Comparison of ENCODE assay signal across 8 cellular contexts in the genomic region with DNA sequence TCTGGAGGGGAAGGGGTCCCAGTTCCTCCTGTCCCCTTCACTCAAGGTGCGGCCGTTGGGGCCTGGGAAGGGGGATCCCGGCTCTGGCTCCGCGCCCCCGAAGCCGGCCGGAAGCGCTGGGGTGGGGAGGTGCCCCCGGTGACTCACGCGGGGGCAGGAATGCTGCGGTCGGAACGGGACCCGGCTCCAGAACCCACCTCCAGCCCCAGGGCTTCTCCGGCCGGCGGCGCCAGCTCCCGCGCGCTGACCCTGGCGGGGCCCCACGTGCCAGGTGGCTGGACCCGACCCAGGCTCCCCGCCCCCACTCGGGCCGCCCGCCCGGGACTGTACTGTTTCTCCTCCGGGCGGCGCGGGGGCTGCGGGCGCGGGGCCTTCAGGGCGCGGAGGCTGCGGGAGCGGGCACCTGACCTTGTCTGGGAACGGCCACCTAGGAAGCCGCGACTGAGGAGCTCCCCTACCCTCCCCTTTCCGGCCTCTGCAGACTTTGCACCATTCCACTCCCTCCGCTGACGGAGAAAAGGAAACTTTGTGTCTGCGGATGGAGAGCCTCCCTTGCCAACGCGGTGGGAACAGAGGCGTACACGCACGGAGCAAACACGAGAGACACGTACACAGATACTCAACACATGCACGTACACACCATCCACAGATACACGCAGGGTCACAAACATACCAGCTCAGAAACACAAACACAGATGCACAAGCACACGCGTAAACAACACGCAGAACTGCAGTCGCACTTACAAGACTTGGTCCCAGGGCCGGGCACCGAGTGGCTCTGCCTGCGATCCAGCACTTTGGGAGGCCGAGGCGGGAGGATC. TPM values are rescaled to one million over a fixed set of nuclear protein-coding genes. Genes with fewer than 3 reads are reported as not detected.
DNase-seq lines count a peak whose midpoint lies in the region; ATAC-seq, FAIRE-seq and TF ChIP-seq lines count a peak whose summit lies in the region.

No MANE protein-coding gene starts in this region.

- no peaks in the 10 kb centered on the region; the same call in 1 of the 2 replicates for H3K79me2 ChIP-seq in H9 (ENCODE audit: insufficient read depth, low read length)

- H3T11ph ChIP-seq in H9 (ENCODE audit: low read length) = no peak overlapping the region

- H3K4me2 ChIP-seq in H9 (ENCODE audit: insufficient read depth, insufficient read length, low read length) = peak overlapping the region; percentile 56

- H4K20me1 ChIP-seq in H9 (ENCODE audit: control insufficient read depth, insufficient read depth, insufficient read length) = no peaks in the 10 kb centered on the region

- no peaks in the 10 kb centered on the region for H3K79me1 ChIP-seq in H9 (ENCODE audit: insufficient read depth, low read depth, low read length, poor library complexity, severe bottlenecking)

- H3K9ac ChIP-seq in H9 (ENCODE audit: extremely low read depth, insufficient read length, low read length) = peak overlapping the region; percentile 58

- H3K27me3 Mint-ChIP-seq in H9 (ENCODE audit: low read depth) = peaks cover 2% of the 10 kb centered on the region; the same call in 1 of the 2 replicates

- H3K4me3 ChIP-seq in cardiac fibroblast (replicated peaks in 1 of 2; ENCODE audit: low read depth in 2 of 2, low read length in 2 of 2) (peak overlapping the region; percentile 29 to 45), small intestine (ENCODE audit: low read depth in 1 of 2, low read length in 2 of 2) (peak overlapping the region in 1 of 2 donors; percentile 52)

- DNase-seq in H9 = peak; percentile 67
- DNase-seq in UCSD-AML1 (lab: John Stamatoyannopoulos, UW; ENCODE audit: unreplicated experiment) = peak; percentile 36
- peak; percentile 82 to 92 for DNase-seq in cardiac fibroblast (ENCODE audit: low read depth in 2 of 2)
- DNase-seq in islet precursor cell = peak; percentile 97
- DNase-seq in small intestine = peak; percentile 89
- DNase-seq in SHP77 treated with DMSO at 0.1 percent for 48 hours (lab: John Stamatoyannopoulos, UW) = no peak

- H3K14ac ChIP-seq in H9 (ENCODE audit: insufficient read depth, low read length) = peak overlapping the region; percentile 48

- FAIRE-seq in small intestine (lab: Jason Lieb, UNC) = no peak

- H3K27me3 ChIP-seq in H9 (ENCODE audit: insufficient read depth, low read length) (no peaks in the 10 kb centered on the region), small intestine (ENCODE audit: control insufficient read depth in 2 of 2, insufficient read depth in 2 of 2, low read length in 2 of 2) (no peaks in the 10 kb centered on the region)

- H2BK20ac ChIP-seq in H9 (ENCODE audit: low read depth, low read length, poor library complexity, severe bottlenecking) = no peak overlapping the region

- no peak overlapping the region for H2BK5ac ChIP-seq in H9 (ENCODE audit: insufficient read length, low read length)

- no peaks in the 10 kb centered on the region for H3K36me3 ChIP-seq in small intestine (ENCODE audit: control insufficient read depth in 2 of 2, insufficient read depth in 2 of 2, low read length in 2 of 2)

- no peak overlapping the region for H4K5ac ChIP-seq in H9 (ENCODE audit: insufficient read length, low read depth, low read length)

- H4K91ac ChIP-seq in H9 (ENCODE audit: insufficient read length, low read depth, low read length) = no peak overlapping the region

- peaks cover 7 to 20% (median 13%) of the 10 kb centered on the region in 3 experiments for H3K36me3 Mint-ChIP-seq in H9 (ENCODE audit: insufficient read depth in 1 of 3, low read depth in 3 of 3)

- no peaks in the 10 kb centered on the region for H3K9me3 ChIP-seq in H9 (ENCODE audit: control insufficient read depth, low read depth, low read length)
- no peaks in the 10 kb centered on the region for H3K9me3 ChIP-seq in small intestine (ENCODE audit: control insufficient read depth, low read depth)

- TF ChIP-seq CTCF in H9 (conservative IDR thresholded peaks at IDR 0.05) (peak; percentile 37; the same call in 2 of the 3 replicates), cardiac fibroblast (IDR thresholded peaks at IDR 0.05; ENCODE audit: low read depth, low read length) (peak; percentile 5)

- no peak overlapping the region for H4K8ac ChIP-seq in H9 (replicated peaks; ENCODE audit: insufficient read length, low read depth, low read length)

- H3K27ac ChIP-seq in H9 (ENCODE audit: insufficient read length, low read depth, low read length) (no peak overlapping the region), small intestine (ENCODE audit: low read depth in 1 of 2, low read length in 1 of 2) (peak overlapping the region; percentile 51 to 87)

- H3K4me3 Mint-ChIP-seq in H9 = peak overlapping the region; percentile 60 to 81

- peak overlapping the region in 2 of 3 experiments; percentile 79 to 97; a peak in 3 of 7 replicates for H3K27ac Mint-ChIP-seq in H9

- H3K23me2 ChIP-seq in H9 (ENCODE audit: insufficient read length, low read depth, low read length, poor library complexity, severe bottlenecking) = peaks cover 3% of the 10 kb centered on the region

- no peak overlapping the region for H2BK12ac ChIP-seq in H9 (ENCODE audit: insufficient read length, low read depth, low read length)

- ATAC-seq in GM18498 (IDR thresholded peaks at IDR 0.05; ENCODE audit: unreplicated experiment) (no peak), GM18861 (IDR thresholded peaks at IDR 0.05; ENCODE audit: unreplicated experiment) (no peak)

- no peak overlapping the region for H3K4ac ChIP-seq in H9 (ENCODE audit: low read depth, low read length)

- no peak overlapping the region for H2AFZ ChIP-seq in H9 (ENCODE audit: low read length)

- no CpG with 5 or more reads among the region's 67 CpGs for WGBS in H9 (ENCODE audit: extremely low coverage, insufficient read length, low lambda C conversion rate)
- WGBS in small intestine, 3 donors = 1 to 4% (median 4%) methylated on average over 44 to 67 of the region's 67 CpGs

- no peak overlapping the region for H3K56ac ChIP-seq in H9 (ENCODE audit: insufficient read length, low read depth, low read length)

- peaks cover 37 to 41% of the 10 kb centered on the region in 2 experiments for H3K4me1 Mint-ChIP-seq in H9

- H3K23ac ChIP-seq in H9 (ENCODE audit: insufficient read length, low read depth, low read length) = no peak overlapping the region

- H2BK15ac ChIP-seq in H9 (ENCODE audit: low read depth, low read length) = no peak overlapping the region

- H2AK5ac ChIP-seq in H9 (ENCODE audit: insufficient read length, low read length) = no peak overlapping the region

- H2BK120ac ChIP-seq in H9 (ENCODE audit: low read depth, low read length, poor library complexity, severe bottlenecking) = no peak overlapping the region

- H3K9me3 Mint-ChIP-seq in H9 = no peaks in the 10 kb centered on the region; a peak in 2 of 5 replicates

- peak overlapping the region; percentile 61 for H3K18ac ChIP-seq in H9 (ENCODE audit: insufficient read length, low read depth, low read length)

- H3K4me1 ChIP-seq in H9 (ENCODE audit: insufficient read depth, low read length) (peaks cover 5% of the 10 kb centered on the region; the same call in 1 of the 2 replicates), small intestine (ENCODE audit: control insufficient read depth in 2 of 2, insufficient read depth in 1 of 2, low read depth in 1 of 2, low read length in 1 of 2) (no peaks in the 10 kb centered on the region)

RNA-seq across cellular contexts. Expression of gene AXL, which starts 7.2 kb away (rescaled TPM):
- total RNA-seq in H9 (2021) = 29.4 and 30.3 TPM in 2 replicates
- polyA plus RNA-seq in small intestine = 10 to 100 TPM in 1 of 3 donors, 1 to 10 TPM in 1, under 1 TPM in 1; 0.67 to 12.0 (median 2.2) TPM

RNA-seq across cellular contexts. Expression of gene CYP2S1, which starts 33.2 kb away (rescaled TPM):
- 159 and 175 TPM in 2 replicates for total RNA-seq in H9 (2021)
- polyA plus RNA-seq in small intestine = 10 to 100 TPM; 33.7 to 76.7 (median 57.0) TPM

RNA-seq across cellular contexts. Expression of gene HNRNPUL1, which starts 37.9 kb away (rescaled TPM):
- 309 and 315 TPM in 2 replicates for total RNA-seq in H9 (2021)
- 100 to 1,000 TPM in 1 of 3 donors, 10 to 100 TPM in 2; 76.3 to 117 (median 80.8) TPM for polyA plus RNA-seq in small intestine
